10 cellular contexts compared by ENCODE assay signal in genomic region chr10:113047963-113048781, GRCh38.
DNase-seq lines count a peak whose midpoint lies in the region; ATAC-seq and TF ChIP-seq lines count a peak whose summit lies in the region.
"Had no signal": no experiment of that assay in that cellular context is flagged by ENCODE, and none has a peak within 500 bp of the region (broad histone marks: within the 10 kb centered on the region; RNA-seq: fewer than 3 reads in every experiment).

No MANE protein-coding gene starts in this region.

- no peaks in the 10 kb centered on the region for H3K27me3 Mint-ChIP-seq in osteocyte (ENCODE audit: unreplicated experiment)

- ATAC-seq in Panc1 (no peak), esophagus mucosa (peak; percentile 47), HG02981 (IDR thresholded peaks at IDR 0.05; ENCODE audit: unreplicated experiment) (no peak)

- H3K36me3 Mint-ChIP-seq in osteocyte (ENCODE audit: unreplicated experiment), result peaks cover 15% of the 10 kb centered on the region

- H3K36me3 ChIP-seq in Panc1 (ENCODE audit: control insufficient read depth, insufficient read depth, low read length), result no peaks in the 10 kb centered on the region

- BruUV-seq in Panc1 (replicated peaks; lab: Mats Ljungman, UMichigan), result no TSS peak

- H3K27ac Mint-ChIP-seq in osteocyte (ENCODE audit: unreplicated experiment), result peak overlapping the region; percentile 89

- CTCF ChIA-PET in Panc1 (lab: Charles Lee), result no interaction called here

- POLR2A ChIA-PET in Panc1 (lab: Charles Lee), result no interaction called here

- H3K27ac ChIP-seq in Panc1 (ENCODE audit: low read length), result peak overlapping the region; percentile 77

- no peaks in the 10 kb centered on the region for H3K27me3 ChIP-seq in Panc1 (ENCODE audit: control insufficient read depth, insufficient read depth, low read length)

- no peaks in the 10 kb centered on the region for H3K9me3 ChIP-seq in Panc1 (ENCODE audit: control insufficient read depth, insufficient read depth, low read depth, low read length)

- peaks cover 88% of the 10 kb centered on the region for H3K4me1 ChIP-seq in Panc1 (ENCODE audit: control insufficient read depth, insufficient read depth, low read length)

- H3K4me3 Mint-ChIP-seq in osteocyte (ENCODE audit: unreplicated experiment), result peak overlapping the region; percentile 54

- no peaks in the 10 kb centered on the region for H3K9me3 Mint-ChIP-seq in osteocyte (ENCODE audit: unreplicated experiment)

- intact Hi-C loops in Panc1 (cut with micrococcal nuclease; ENCODE audit: unreplicated experiment), result no loop called here

- in situ Hi-C loops in Panc1 (cut with HindIII; ENCODE audit: low pct_unique_long_range_greater_than_20kb, low sequenced_read_pairs), result no loop called here

- H3K4me1 Mint-ChIP-seq in osteocyte (ENCODE audit: unreplicated experiment), result peaks cover 95% of the 10 kb centered on the region

- no peak for TF ChIP-seq CTCF in Panc1 (IDR thresholded peaks at IDR 0.05)
- no peak for TF ChIP-seq CTCF in osteocyte (IDR thresholded peaks at IDR 0.05)

- H3K4me3 ChIP-seq in Panc1 (ENCODE audit: low read depth in 2 of 2, low read length in 2 of 2), result no peak overlapping the region

- DNase-seq in DMS79 (lab: John Stamatoyannopoulos, UW) (peak; percentile 69), Panc1 (ENCODE audit: low read depth, low spot score) (no peak), osteocyte (ENCODE audit: extremely low spot score, unreplicated experiment) (no peak), A172 (ENCODE audit: low spot score) (no peak), DMS53 treated with DMSO at 0.1 percent for 48 hours (lab: John Stamatoyannopoulos, UW; ENCODE audit: unreplicated experiment) (no peak)
- no peak for DNase-seq in activated T-cell treated with anti-CD3 and anti-CD28 coated beads, Interleukin-2, amount 50 U/mL, for 1 hour
- DNase-seq: NCI-H1092 treated with DMSO at 0.1 percent for 48 hours; stimulated activated CD4-positive, alpha-beta T cell treated with anti-CD3 and anti-CD28 coated beads, Interleukin-4, amount 100 ng/mL, for 24 hours had no signal
